ENCODE assay signal across 1 cellular context in the genomic region with DNA sequence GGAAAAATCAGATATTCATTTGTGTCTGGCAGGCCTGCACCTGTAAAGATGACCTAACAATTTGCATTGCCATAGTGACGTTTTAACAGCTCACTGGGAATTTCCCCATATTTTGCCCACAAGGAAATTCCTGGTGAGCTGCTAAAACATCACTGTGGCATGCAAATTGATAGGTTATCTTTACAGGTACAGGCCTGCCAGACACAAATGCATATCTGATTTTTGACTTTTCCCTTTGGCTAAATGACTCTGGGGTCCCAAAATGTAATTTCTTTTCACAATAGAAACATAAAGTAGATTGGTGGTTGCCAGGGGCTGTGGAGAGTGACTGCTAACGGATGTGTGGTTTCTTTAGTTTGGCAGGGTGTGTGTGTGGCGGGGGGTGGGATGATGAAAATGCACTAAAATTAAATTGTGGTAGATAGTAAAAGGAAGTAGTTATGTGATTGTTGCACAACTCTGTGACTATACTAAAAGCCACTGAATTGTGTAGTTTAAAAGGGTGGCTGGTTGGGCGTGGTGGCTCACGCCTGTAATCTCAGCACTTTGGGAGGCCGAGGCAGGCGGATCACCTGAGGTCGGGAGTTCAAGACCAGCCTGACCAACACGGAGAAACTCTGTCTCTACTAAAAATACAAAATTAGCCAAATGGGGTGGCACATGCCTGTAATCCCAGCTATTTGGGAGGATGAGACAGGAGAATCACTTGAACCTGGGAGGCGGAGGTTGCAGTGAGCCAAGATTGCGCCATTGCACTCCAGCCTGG.
TF ChIP-seq lines count a peak whose summit lies in the region.

No MANE protein-coding gene starts in this region.

TF ChIP-seq in K562, 482 proteins besides CTCF, POLR2A, EP300 and RAD21 (continued from another document and continues in another):
- no peak for TF ChIP-seq XRCC4 (IDR thresholded peaks at IDR 0.05; ENCODE audit: extremely low read depth, insufficient read depth, insufficient read length)
- no peak for TF ChIP-seq SAP30 (IDR thresholded peaks at IDR 0.05; ENCODE audit: borderline replicate concordance, insufficient read depth, low read depth, low read length, poor library complexity, severe bottlenecking)
- TF ChIP-seq ETV1 (tag; conservative IDR thresholded peaks at IDR 0.05; ENCODE audit: low read depth), result peak; percentile 83
- TF ChIP-seq ZNF217 (CRISPR knock-in tag; IDR thresholded peaks at IDR 0.05), result no peak
- TF ChIP-seq, protein P1, sequence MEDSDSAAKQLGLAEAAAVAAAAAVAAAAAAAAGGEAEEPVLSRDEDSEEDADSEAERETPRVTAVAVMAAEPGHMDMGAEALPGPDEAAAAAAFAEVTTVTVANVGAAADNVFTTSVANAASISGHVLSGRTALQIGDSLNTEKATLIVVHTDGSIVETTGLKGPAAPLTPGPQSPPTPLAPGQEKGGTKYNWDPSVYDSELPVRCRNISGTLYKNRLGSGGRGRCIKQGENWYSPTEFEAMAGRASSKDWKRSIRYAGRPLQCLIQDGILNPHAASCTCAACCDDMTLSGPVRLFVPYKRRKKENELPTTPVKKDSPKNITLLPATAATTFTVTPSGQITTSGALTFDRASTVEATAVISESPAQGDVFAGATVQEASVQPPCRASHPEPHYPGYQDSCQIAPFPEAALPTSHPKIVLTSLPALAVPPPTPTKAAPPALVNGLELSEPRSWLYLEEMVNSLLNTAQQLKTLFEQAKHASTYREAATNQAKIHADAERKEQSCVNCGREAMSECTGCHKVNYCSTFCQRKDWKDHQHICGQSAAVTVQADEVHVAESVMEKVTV (CRISPR knock-in tag; IDR thresholded peaks at IDR 0.05), result no peak
- no peak for TF ChIP-seq KLF13 (tag; IDR thresholded peaks at IDR 0.05; ENCODE audit: borderline replicate concordance, low read depth)
- no peak for TF ChIP-seq MTA2 (IDR thresholded peaks at IDR 0.05; ENCODE audit: low read depth)
- no peak for TF ChIP-seq JUNB (CRISPR knock-in tag; conservative IDR thresholded peaks at IDR 0.05)
- TF ChIP-seq NONO (IDR thresholded peaks at IDR 0.05; ENCODE audit: low read depth in 2 of 2, low read length in 1 of 2), result no peak
- TF ChIP-seq MECOM (CRISPR knock-in tag; IDR thresholded peaks at IDR 0.05), result no peak
- TF ChIP-seq, protein P2, sequence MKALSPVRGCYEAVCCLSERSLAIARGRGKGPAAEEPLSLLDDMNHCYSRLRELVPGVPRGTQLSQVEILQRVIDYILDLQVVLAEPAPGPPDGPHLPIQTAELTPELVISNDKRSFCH (CRISPR knock-in tag; IDR thresholded peaks at IDR 0.05), result no peak
- TF ChIP-seq, protein P2 (tag; IDR thresholded peaks at IDR 0.05), result no peak
- TF ChIP-seq ZNF444 (CRISPR knock-in tag; IDR thresholded peaks at IDR 0.05), result no peak
- TF ChIP-seq ZNF589 (CRISPR knock-in tag; IDR thresholded peaks at IDR 0.05; ENCODE audit: low read depth), result no peak
- TF ChIP-seq, protein P3, sequence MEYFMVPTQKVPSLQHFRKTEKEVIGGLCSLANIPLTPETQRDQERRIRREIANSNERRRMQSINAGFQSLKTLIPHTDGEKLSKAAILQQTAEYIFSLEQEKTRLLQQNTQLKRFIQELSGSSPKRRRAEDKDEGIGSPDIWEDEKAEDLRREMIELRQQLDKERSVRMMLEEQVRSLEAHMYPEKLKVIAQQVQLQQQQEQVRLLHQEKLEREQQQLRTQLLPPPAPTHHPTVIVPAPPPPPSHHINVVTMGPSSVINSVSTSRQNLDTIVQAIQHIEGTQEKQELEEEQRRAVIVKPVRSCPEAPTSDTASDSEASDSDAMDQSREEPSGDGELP (CRISPR knock-in tag; IDR thresholded peaks at IDR 0.05; ENCODE audit: borderline replicate concordance), result no peak
- TF ChIP-seq DMBX1 (CRISPR knock-in tag; IDR thresholded peaks at IDR 0.05; ENCODE audit: borderline replicate concordance), result no peak
- TF ChIP-seq ZNF23 (CRISPR knock-in tag; IDR thresholded peaks at IDR 0.05), result no peak
- TF ChIP-seq, protein P4, sequence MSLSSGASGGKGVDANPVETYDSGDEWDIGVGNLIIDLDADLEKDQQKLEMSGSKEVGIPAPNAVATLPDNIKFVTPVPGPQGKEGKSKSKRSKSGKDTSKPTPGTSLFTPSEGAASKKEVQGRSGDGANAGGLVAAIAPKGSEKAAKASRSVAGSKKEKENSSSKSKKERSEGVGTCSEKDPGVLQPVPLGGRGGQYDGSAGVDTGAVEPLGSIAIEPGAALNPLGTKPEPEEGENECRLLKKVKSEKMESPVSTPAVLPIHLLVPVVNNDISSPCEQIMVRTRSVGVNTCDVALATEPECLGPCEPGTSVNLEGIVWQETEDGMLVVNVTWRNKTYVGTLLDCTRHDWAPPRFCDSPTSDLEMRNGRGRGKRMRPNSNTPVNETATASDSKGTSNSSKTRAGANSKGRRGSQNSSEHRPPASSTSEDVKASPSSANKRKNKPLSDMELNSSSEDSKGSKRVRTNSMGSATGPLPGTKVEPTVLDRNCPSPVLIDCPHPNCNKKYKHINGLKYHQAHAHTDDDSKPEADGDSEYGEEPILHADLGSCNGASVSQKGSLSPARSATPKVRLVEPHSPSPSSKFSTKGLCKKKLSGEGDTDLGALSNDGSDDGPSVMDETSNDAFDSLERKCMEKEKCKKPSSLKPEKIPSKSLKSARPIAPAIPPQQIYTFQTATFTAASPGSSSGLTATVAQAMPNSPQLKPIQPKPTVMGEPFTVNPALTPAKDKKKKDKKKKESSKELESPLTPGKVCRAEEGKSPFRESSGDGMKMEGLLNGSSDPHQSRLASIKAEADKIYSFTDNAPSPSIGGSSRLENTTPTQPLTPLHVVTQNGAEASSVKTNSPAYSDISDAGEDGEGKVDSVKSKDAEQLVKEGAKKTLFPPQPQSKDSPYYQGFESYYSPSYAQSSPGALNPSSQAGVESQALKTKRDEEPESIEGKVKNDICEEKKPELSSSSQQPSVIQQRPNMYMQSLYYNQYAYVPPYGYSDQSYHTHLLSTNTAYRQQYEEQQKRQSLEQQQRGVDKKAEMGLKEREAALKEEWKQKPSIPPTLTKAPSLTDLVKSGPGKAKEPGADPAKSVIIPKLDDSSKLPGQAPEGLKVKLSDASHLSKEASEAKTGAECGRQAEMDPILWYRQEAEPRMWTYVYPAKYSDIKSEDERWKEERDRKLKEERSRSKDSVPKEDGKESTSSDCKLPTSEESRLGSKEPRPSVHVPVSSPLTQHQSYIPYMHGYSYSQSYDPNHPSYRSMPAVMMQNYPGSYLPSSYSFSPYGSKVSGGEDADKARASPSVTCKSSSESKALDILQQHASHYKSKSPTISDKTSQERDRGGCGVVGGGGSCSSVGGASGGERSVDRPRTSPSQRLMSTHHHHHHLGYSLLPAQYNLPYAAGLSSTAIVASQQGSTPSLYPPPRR (CRISPR knock-in tag; IDR thresholded peaks at IDR 0.05; ENCODE audit: borderline replicate concordance), result no peak
- no peak for TF ChIP-seq TBP (optimal IDR thresholded peaks at IDR 0.05; ENCODE audit: low read depth, low read length)
- TF ChIP-seq SRF (CRISPR knock-in tag; IDR thresholded peaks at IDR 0.05), result no peak
- peak; percentile 36 for TF ChIP-seq RFX1 (IDR thresholded peaks at IDR 0.05)
- TF ChIP-seq ZNF695 (CRISPR knock-in tag; IDR thresholded peaks at IDR 0.05), result no peak
- no peak for TF ChIP-seq XRCC5 (IDR thresholded peaks at IDR 0.05; ENCODE audit: low read depth, low read length)
- no peak for TF ChIP-seq ZC3H11A (IDR thresholded peaks at IDR 0.05; ENCODE audit: low read depth, low read length)
- no peak for TF ChIP-seq RB1 (IDR thresholded peaks at IDR 0.05; ENCODE audit: low read depth)
- no peak for TF ChIP-seq CTBP1 (IDR thresholded peaks at IDR 0.05; ENCODE audit: borderline replicate concordance)
- no peak for TF ChIP-seq KLF1 (tag; IDR thresholded peaks at IDR 0.05)
- TF ChIP-seq, protein P5, sequence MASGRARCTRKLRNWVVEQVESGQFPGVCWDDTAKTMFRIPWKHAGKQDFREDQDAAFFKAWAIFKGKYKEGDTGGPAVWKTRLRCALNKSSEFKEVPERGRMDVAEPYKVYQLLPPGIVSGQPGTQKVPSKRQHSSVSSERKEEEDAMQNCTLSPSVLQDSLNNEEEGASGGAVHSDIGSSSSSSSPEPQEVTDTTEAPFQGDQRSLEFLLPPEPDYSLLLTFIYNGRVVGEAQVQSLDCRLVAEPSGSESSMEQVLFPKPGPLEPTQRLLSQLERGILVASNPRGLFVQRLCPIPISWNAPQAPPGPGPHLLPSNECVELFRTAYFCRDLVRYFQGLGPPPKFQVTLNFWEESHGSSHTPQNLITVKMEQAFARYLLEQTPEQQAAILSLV (tag; IDR thresholded peaks at IDR 0.05), result no peak
- TF ChIP-seq, protein P6, sequence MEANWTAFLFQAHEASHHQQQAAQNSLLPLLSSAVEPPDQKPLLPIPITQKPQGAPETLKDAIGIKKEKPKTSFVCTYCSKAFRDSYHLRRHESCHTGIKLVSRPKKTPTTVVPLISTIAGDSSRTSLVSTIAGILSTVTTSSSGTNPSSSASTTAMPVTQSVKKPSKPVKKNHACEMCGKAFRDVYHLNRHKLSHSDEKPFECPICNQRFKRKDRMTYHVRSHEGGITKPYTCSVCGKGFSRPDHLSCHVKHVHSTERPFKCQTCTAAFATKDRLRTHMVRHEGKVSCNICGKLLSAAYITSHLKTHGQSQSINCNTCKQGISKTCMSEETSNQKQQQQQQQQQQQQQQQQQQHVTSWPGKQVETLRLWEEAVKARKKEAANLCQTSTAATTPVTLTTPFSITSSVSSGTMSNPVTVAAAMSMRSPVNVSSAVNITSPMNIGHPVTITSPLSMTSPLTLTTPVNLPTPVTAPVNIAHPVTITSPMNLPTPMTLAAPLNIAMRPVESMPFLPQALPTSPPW (CRISPR knock-in tag; IDR thresholded peaks at IDR 0.05), result peak; percentile 43; the same call in 1 of the 2 replicates
- no peak for TF ChIP-seq CCNT2 (IDR thresholded peaks at IDR 0.05; ENCODE audit: borderline replicate concordance, extremely low read depth, insufficient read length, low read depth, low read length)
- 0 out of 2 replicates have a peak, but pooled peaks have one; percentile 28 for TF ChIP-seq ADNP (tag; IDR thresholded peaks at IDR 0.05)
- TF ChIP-seq ATF1 (CRISPR knock-in tag; IDR thresholded peaks at IDR 0.05), result no peak
- TF ChIP-seq ATF1 (tag; IDR thresholded peaks at IDR 0.05), result 0 out of 2 replicates have a peak, but pooled peaks have one; percentile 33
- no peak for TF ChIP-seq STAG1 (CRISPR knock-in tag; IDR thresholded peaks at IDR 0.05; ENCODE audit: borderline replicate concordance)
- no peak for TF ChIP-seq SMC3 (conservative IDR thresholded peaks at IDR 0.05; ENCODE audit: insufficient read depth, low read depth, low read length)
- TF ChIP-seq SRSF3 (IDR thresholded peaks at IDR 0.05; ENCODE audit: insufficient read depth, low read length), result no peak
- no peak for TF ChIP-seq FOXJ2 (tag; IDR thresholded peaks at IDR 0.05)
- TF ChIP-seq, protein P7, sequence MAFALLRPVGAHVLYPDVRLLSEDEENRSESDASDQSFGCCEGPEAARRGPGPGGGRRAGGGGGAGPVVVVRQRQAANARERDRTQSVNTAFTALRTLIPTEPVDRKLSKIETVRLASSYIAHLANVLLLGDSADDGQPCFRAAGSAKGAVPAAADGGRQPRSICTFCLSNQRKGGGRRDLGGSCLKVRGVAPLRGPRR (CRISPR knock-in tag; IDR thresholded peaks at IDR 0.05), result no peak
- no peak for TF ChIP-seq RUNX1 (IDR thresholded peaks at IDR 0.05; ENCODE audit: low read depth)
- TF ChIP-seq POU5F1 (IDR thresholded peaks at IDR 0.05; ENCODE audit: borderline replicate concordance, low read depth, low read length, partially characterized antibody), result no peak
- TF ChIP-seq ZNF699 (CRISPR knock-in tag; IDR thresholded peaks at IDR 0.05; ENCODE audit: insufficient replicate concordance), result no peak
- TF ChIP-seq EP400 (IDR thresholded peaks at IDR 0.05), result no peak
- no peak for TF ChIP-seq FUS (optimal IDR thresholded peaks at IDR 0.05; ENCODE audit: low read depth, low read length)
- no peak for TF ChIP-seq NCOA4 (IDR thresholded peaks at IDR 0.05; ENCODE audit: partially characterized antibody)
- no peak for TF ChIP-seq CBFA2T2 (conservative IDR thresholded peaks at IDR 0.05)
- TF ChIP-seq, protein P8, sequence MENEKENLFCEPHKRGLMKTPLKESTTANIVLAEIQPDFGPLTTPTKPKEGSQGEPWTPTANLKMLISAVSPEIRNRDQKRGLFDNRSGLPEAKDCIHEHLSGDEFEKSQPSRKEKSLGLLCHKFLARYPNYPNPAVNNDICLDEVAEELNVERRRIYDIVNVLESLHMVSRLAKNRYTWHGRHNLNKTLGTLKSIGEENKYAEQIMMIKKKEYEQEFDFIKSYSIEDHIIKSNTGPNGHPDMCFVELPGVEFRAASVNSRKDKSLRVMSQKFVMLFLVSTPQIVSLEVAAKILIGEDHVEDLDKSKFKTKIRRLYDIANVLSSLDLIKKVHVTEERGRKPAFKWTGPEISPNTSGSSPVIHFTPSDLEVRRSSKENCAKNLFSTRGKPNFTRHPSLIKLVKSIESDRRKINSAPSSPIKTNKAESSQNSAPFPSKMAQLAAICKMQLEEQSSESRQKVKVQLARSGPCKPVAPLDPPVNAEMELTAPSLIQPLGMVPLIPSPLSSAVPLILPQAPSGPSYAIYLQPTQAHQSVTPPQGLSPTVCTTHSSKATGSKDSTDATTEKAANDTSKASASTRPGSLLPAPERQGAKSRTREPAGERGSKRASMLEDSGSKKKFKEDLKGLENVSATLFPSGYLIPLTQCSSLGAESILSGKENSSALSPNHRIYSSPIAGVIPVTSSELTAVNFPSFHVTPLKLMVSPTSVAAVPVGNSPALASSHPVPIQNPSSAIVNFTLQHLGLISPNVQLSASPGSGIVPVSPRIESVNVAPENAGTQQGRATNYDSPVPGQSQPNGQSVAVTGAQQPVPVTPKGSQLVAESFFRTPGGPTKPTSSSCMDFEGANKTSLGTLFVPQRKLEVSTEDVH (IDR thresholded peaks at IDR 0.05; ENCODE audit: low read depth, partially characterized antibody), result no peak
- TF ChIP-seq CBFA2T3 (IDR thresholded peaks at IDR 0.05), result peak; percentile 22; the same call in 1 of the 2 replicates
- TF ChIP-seq FIP1L1 (IDR thresholded peaks at IDR 0.05; ENCODE audit: low read depth, low read length, poor library complexity, severe bottlenecking), result no peak
- no peak for TF ChIP-seq IRF2 (CRISPR knock-in tag; IDR thresholded peaks at IDR 0.05)
- TF ChIP-seq, protein P9, sequence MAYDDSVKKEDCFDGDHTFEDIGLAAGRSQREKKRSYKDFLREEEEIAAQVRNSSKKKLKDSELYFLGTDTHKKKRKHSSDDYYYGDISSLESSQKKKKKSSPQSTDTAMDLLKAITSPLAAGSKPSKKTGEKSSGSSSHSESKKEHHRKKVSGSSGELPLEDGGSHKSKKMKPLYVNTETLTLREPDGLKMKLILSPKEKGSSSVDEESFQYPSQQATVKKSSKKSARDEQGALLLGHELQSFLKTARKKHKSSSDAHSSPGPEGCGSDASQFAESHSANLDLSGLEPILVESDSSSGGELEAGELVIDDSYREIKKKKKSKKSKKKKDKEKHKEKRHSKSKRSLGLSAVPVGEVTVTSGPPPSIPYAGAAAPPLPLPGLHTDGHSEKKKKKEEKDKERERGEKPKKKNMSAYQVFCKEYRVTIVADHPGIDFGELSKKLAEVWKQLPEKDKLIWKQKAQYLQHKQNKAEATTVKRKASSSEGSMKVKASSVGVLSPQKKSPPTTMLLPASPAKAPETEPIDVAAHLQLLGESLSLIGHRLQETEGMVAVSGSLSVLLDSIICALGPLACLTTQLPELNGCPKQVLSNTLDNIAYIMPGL (CRISPR knock-in tag; IDR thresholded peaks at IDR 0.05), result no peak
- no peak for TF ChIP-seq MAFK (IDR thresholded peaks at IDR 0.05; ENCODE audit: low read length)
- 0 out of 2 replicates have a peak, but pooled peaks have one; percentile 55 for TF ChIP-seq RNF2 (IDR thresholded peaks at IDR 0.05)
- peak; percentile 36 to 75; a peak in 3 of 4 replicates for TF ChIP-seq TRIM24 (IDR thresholded peaks at IDR 0.05)
- peak; percentile 28; the same call in 1 of the 2 replicates for TF ChIP-seq SMARCE1 (IDR thresholded peaks at IDR 0.05)
- TF ChIP-seq PTRF (tag; IDR thresholded peaks at IDR 0.05), result no peak
- no peak for TF ChIP-seq FOXA3 (CRISPR knock-in tag; conservative IDR thresholded peaks at IDR 0.05 in 1 of 2, IDR thresholded peaks at IDR 0.05 in 1 of 2)
